In genomic region chr1:44377925-44378784, GRCh38 we compare ENCODE assay signal across 1 cellular context.
TF ChIP-seq lines count a peak whose summit lies in the region.

No MANE protein-coding gene starts in this region.

TF ChIP-seq in HCT116, 20 proteins besides CTCF, POLR2A, EP300 and RAD21 (continued from another document):
- TF ChIP-seq, protein P1, sequence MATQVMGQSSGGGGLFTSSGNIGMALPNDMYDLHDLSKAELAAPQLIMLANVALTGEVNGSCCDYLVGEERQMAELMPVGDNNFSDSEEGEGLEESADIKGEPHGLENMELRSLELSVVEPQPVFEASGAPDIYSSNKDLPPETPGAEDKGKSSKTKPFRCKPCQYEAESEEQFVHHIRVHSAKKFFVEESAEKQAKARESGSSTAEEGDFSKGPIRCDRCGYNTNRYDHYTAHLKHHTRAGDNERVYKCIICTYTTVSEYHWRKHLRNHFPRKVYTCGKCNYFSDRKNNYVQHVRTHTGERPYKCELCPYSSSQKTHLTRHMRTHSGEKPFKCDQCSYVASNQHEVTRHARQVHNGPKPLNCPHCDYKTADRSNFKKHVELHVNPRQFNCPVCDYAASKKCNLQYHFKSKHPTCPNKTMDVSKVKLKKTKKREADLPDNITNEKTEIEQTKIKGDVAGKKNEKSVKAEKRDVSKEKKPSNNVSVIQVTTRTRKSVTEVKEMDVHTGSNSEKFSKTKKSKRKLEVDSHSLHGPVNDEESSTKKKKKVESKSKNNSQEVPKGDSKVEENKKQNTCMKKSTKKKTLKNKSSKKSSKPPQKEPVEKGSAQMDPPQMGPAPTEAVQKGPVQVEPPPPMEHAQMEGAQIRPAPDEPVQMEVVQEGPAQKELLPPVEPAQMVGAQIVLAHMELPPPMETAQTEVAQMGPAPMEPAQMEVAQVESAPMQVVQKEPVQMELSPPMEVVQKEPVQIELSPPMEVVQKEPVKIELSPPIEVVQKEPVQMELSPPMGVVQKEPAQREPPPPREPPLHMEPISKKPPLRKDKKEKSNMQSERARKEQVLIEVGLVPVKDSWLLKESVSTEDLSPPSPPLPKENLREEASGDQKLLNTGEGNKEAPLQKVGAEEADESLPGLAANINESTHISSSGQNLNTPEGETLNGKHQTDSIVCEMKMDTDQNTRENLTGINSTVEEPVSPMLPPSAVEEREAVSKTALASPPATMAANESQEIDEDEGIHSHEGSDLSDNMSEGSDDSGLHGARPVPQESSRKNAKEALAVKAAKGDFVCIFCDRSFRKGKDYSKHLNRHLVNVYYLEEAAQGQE (IDR thresholded peaks at IDR 0.05; ENCODE audit: low read depth) = no peak
- TF ChIP-seq POLR2AphosphoS5 (IDR thresholded peaks at IDR 0.05; ENCODE audit: low read depth, low read length) = no peak
